13 cellular contexts compared by ENCODE assay signal in the genomic region with DNA sequence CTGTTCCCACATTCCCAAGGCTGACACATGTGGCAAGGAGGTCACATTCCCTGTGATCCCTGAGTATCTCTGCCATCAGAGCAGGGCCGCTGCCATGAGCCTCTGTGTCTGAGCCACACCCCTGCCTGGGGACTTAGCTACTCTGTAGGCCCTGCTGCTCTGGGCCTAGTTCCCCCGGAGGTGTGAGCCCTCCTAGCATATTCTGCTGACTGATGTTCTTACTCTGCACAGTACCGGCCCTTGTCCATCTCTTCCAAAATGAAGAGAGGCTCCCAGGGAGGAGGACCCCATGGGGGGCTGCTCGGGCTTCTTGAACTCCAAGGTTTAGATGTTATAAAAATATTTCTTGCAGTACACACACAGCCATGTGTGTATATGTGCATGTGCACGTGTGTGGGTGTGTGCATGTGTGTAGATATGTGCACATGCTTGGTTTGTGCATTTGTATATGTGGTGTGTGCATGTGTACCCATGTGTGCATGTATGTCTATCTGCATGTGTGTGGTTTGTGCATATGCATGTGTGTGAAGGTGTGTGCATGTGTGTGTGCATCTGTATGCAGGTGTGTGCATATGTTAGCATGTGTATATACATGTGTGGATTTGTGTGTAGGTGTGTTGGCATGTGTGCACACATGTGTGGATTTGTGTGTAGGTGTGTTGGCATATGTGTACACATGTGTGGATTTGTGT.
DNase-seq lines count a peak whose midpoint lies in the region; ATAC-seq and TF ChIP-seq lines count a peak whose summit lies in the region.
"Had no signal": no experiment of that assay in that cellular context is flagged by ENCODE, and none has a peak within 500 bp of the region (broad histone marks: within the 10 kb centered on the region; RNA-seq: fewer than 3 reads in every experiment).

No MANE protein-coding gene starts in this region.

- peaks cover 0 to 8% (median 0%) of the 10 kb centered on the region in 3 experiments for H3K27me3 ChIP-seq in neuronal stem cell (ENCODE audit: control insufficient read depth in 3 of 3, insufficient read depth in 3 of 3, low read depth in 1 of 3, low read length in 3 of 3)
- no peaks in the 10 kb centered on the region for H3K27me3 ChIP-seq in vagina

- H3K36me3 ChIP-seq in neuronal stem cell (replicated peaks in 1 of 2; ENCODE audit: control insufficient read depth in 2 of 2, insufficient read depth in 2 of 2, low read length in 2 of 2) (no peaks in the 10 kb centered on the region), vagina (no peaks in the 10 kb centered on the region), mucosa of descending colon (ENCODE audit: low read depth) (no peaks in the 10 kb centered on the region)
- H3K36me3 ChIP-seq: HAP-1 had no signal

- H3K4ac ChIP-seq in neuronal stem cell (ENCODE audit: low read length): no peak overlapping the region

- no peak overlapping the region for H2BK5ac ChIP-seq in neuronal stem cell (ENCODE audit: low read length)

- H3K9me3 ChIP-seq in neuronal stem cell (replicated peaks in 1 of 2; ENCODE audit: control insufficient read depth in 2 of 2, insufficient read depth in 1 of 2, low read depth in 1 of 2, low read length in 2 of 2) (peaks cover 0 to 4% of the 10 kb centered on the region in 2 donors), vagina (no peaks in the 10 kb centered on the region), mucosa of descending colon (peaks cover 1% of the 10 kb centered on the region)
- H3K9me3 ChIP-seq: HAP-1 had no signal

- H3K9ac ChIP-seq in neuronal stem cell (ENCODE audit: low read depth, low read length, poor library complexity): no peak overlapping the region

- peak; percentile 20 for ATAC-seq in Right ventricle myocardium inferior
- no peak for ATAC-seq in GM18519 (IDR thresholded peaks at IDR 0.05; ENCODE audit: low FRiP score, unreplicated experiment)
- no peak for ATAC-seq in mucosa of descending colon
- ATAC-seq: activated T-cell treated with anti-CD3 and anti-CD28 coated beads, Interleukin-2, amount 50 U/mL, for 4 hours; CD8-positive, alpha-beta T cell; stimulated activated memory B cell treated with anti-CD40 and anti-IgM and Interleukin-4, amounts not matched to agents 10 μg/mL and 1 μg/mL and 100 μg/mL, for 72 hours had no signal

- H3K14ac ChIP-seq in neuronal stem cell (ENCODE audit: low read length): no peak overlapping the region

- H3K79me1 ChIP-seq in neuronal stem cell (ENCODE audit: low read depth, low read length): no peaks in the 10 kb centered on the region

- no peak overlapping the region for H2AK5ac ChIP-seq in neuronal stem cell (ENCODE audit: low read depth, low read length)

- no peak overlapping the region for H2BK15ac ChIP-seq in neuronal stem cell (ENCODE audit: low read length)

- no peak overlapping the region for H3K27ac ChIP-seq in neuronal stem cell (replicated peaks; ENCODE audit: low read length)
- H3K27ac ChIP-seq in vagina: no peak overlapping the region

- no peak overlapping the region for H4K91ac ChIP-seq in neuronal stem cell (ENCODE audit: low read depth, low read length, poor library complexity)

- TF ChIP-seq CTCF in vagina (IDR thresholded peaks at IDR 0.05) (no peak), mucosa of descending colon (IDR thresholded peaks at IDR 0.05) (no peak)

- WGBS in neuronal stem cell (ENCODE audit: extremely low coverage in 2 of 2, insufficient read length in 2 of 2, insufficient replicate concordance in 1 of 2), 2 donors: no CpG with 5 or more reads among the region's 5 CpGs

- no peak overlapping the region for H3K4me2 ChIP-seq in neuronal stem cell (ENCODE audit: insufficient read depth, low read length, poor library complexity, severe bottlenecking)

- DNase-seq in UCSD-AML1 (lab: John Stamatoyannopoulos, UW; ENCODE audit: unreplicated experiment): peak; percentile 57
- DNase-seq in Right ventricle myocardium inferior (ENCODE audit: missing footprints): no peak
- DNase-seq in neuronal stem cell (ENCODE audit: low spot score): no peak
- DNase-seq in vagina (ENCODE audit: extremely low spot score in 2 of 2): peak; percentile 64 to 67
- no peak for DNase-seq in mucosa of descending colon
- no peak for DNase-seq in T-helper 2 cell
- DNase-seq: activated T-cell treated with anti-CD3 and anti-CD28 coated beads, Interleukin-2, amount 50 U/mL, for 4 hours; MM.1S; stimulated activated CD4-positive, alpha-beta T cell treated with anti-CD3 and anti-CD28 coated beads, Interleukin-4, amount 100 ng/mL, for 1 hour had no signal

- peak overlapping the region in 1 of 2 donors; percentile 33 for H3K4me3 ChIP-seq in neuronal stem cell (ENCODE audit: low read length in 2 of 2)
- H3K4me3 ChIP-seq in vagina: no peak overlapping the region
- H3K4me3 ChIP-seq in mucosa of descending colon: no peak overlapping the region
- H3K4me3 ChIP-seq: HAP-1 had no signal

- intact Hi-C loops in Right ventricle myocardium inferior (cut with DNase I) (loop anchor here (5.0 kb wide), 1 partner anchor 55 kb away; no protein-coding TSS in a partner anchor), vagina (cut with DNase I) (no loop called here), mucosa of descending colon (cut with DNase I, micrococcal nuclease) (no loop called here)

- no peak overlapping the region for H2BK120ac ChIP-seq in neuronal stem cell (ENCODE audit: low read depth, low read length)

- H2BK12ac ChIP-seq in neuronal stem cell (ENCODE audit: low read length): no peak overlapping the region

- peak overlapping the region; percentile 64 for H2AFZ ChIP-seq in neuronal stem cell (ENCODE audit: low read length)

- no peak overlapping the region for H4K8ac ChIP-seq in neuronal stem cell (ENCODE audit: low read depth, low read length)

- TF ChIP-seq POLR2A in vagina (IDR thresholded peaks at IDR 0.05): no peak

- H3K18ac ChIP-seq in neuronal stem cell (ENCODE audit: low read length): no peak overlapping the region

- no peak overlapping the region for H3K23ac ChIP-seq in neuronal stem cell (ENCODE audit: low read depth, low read length, poor library complexity)

- H3K4me1 ChIP-seq in neuronal stem cell (ENCODE audit: control insufficient read depth in 2 of 2, insufficient read depth in 1 of 2, low read depth in 1 of 2, low read length in 2 of 2): peaks cover 0 to 2% of the 10 kb centered on the region in 2 donors
- no peaks in the 10 kb centered on the region for H3K4me1 ChIP-seq in vagina
- H3K4me1 ChIP-seq in mucosa of descending colon (ENCODE audit: low read depth): no peaks in the 10 kb centered on the region
- H3K4me1 ChIP-seq: HAP-1 had no signal

Comparison
In these comparisons a context has a peak if more than half of its experiments do, and no peak if none do; other contexts are left out.
1. DNase-seq: peak in UCSD-AML1 (single experiment) and vagina (2 of 2); none in Right ventricle myocardium inferior (single experiment), neuronal stem cell (single experiment), mucosa of descending colon (0 of 3) and T-helper 2 cell (0 of 5).